ENCODE assay signal across 23 cellular contexts in the genomic region with DNA sequence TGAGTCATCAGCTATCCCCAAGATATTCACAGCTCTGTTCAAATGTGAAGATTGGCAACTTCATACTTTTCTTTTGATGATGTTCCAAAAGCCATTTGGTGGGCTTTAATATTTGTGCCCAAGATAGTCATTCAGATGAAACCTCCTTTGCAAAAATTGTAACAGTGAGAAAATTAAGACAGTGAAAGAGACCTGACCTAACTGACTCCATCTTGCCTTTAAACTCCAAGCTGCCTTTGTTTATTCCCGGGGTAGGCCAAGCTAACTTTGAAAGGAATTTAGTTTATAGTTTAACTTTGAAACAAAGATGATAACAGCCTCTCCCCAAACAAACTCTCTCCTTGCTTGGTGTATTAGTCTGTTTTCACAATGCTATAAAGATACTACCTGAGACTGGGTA.
DNase-seq lines count a peak whose midpoint lies in the region; ATAC-seq, FAIRE-seq and TF ChIP-seq lines count a peak whose summit lies in the region.
"Had no signal": no experiment of that assay in that cellular context is flagged by ENCODE, and none has a peak within 500 bp of the region (broad histone marks: within the 10 kb centered on the region; RNA-seq: fewer than 3 reads in every experiment).

No MANE protein-coding gene starts in this region.

- TF ChIP-seq CTCF in HCT116 (IDR thresholded peaks at IDR 0.05 in 2 of 3, conservative IDR thresholded peaks at IDR 0.05 in 1 of 3; ENCODE audit: borderline replicate concordance in 1 of 3, insufficient read depth in 1 of 3, low read depth in 2 of 3, low read length in 2 of 3), result no peak
- TF ChIP-seq CTCF in endodermal cell (conservative IDR thresholded peaks at IDR 0.05), result no peak

- TF ChIP-seq POLR2A in HCT116 (IDR thresholded peaks at IDR 0.05; ENCODE audit: borderline replicate concordance, extremely low read depth, insufficient read depth, insufficient read length), result no peak

- no peak for TF ChIP-seq RAD21 in HCT116 (IDR thresholded peaks at IDR 0.05; ENCODE audit: low read depth)

- H3K27me3 Mint-ChIP-seq in activated T-helper 17 cell treated with anti-CD3 and anti-CD28 coated beads, Interleukin-2, amount 50 U/mL, for 72 hours, result no peaks in the 10 kb centered on the region
- H3K27me3 Mint-ChIP-seq in endodermal cell (ENCODE audit: insufficient read depth), result peaks cover 13% of the 10 kb centered on the region
- peaks cover 6 to 12% of the 10 kb centered on the region in 2 donors for H3K27me3 Mint-ChIP-seq in stimulated activated naive B cell treated with anti-CD40 and anti-IgM and Interleukin-4, amounts not matched to agents 10 μg/mL and 1 μg/mL and 100 μg/mL, for 72 hours
- H3K27me3 Mint-ChIP-seq: CD4-positive, alpha-beta T cell; IgD-negative memory B cell had no signal

- no peaks in the 10 kb centered on the region for H3K79me2 ChIP-seq in HCT116 (ENCODE audit: insufficient read depth, low read length)

- H3K27ac ChIP-seq in HCT116 (ENCODE audit: low read depth, low read length) (no peak overlapping the region), endodermal cell (ENCODE audit: low read depth, low read length) (no peak overlapping the region)
- H3K27ac ChIP-seq: C4-2B, GM23248, HL-60 had no signal

- H3K4me3 ChIP-seq in HCT116 (replicated peaks in 1 of 2; ENCODE audit: low read depth in 1 of 2, low read length in 2 of 2) (no peak overlapping the region), endodermal cell (ENCODE audit: low read length) (peak overlapping the region; percentile 56)
- H3K4me3 ChIP-seq: GM23248 had no signal

- H2AFZ ChIP-seq in HCT116 (ENCODE audit: low read depth, low read length, poor library complexity, severe bottlenecking), result no peak overlapping the region
- H2AFZ ChIP-seq: GM23248 had no signal

- RAD21 ChIA-PET in HCT116 (lab: Charles Lee; ENCODE audit: low non-redundant PET in 1 of 2, low total read pairs in 2 of 2, uncharacterized antibody in 2 of 2, unreplicated experiment in 2 of 2), result no interaction called here

- H3K36me3 ChIP-seq in HCT116 (ENCODE audit: control insufficient read depth in 1 of 2, insufficient read depth in 2 of 2, low read length in 2 of 2), result no peaks in the 10 kb centered on the region
- H3K36me3 ChIP-seq in endodermal cell (ENCODE audit: control insufficient read depth, insufficient read depth, low read length), result no peaks in the 10 kb centered on the region

- no peaks in the 10 kb centered on the region for H3K27me3 ChIP-seq in HCT116 (ENCODE audit: insufficient read depth, low read length)
- H3K27me3 ChIP-seq in endodermal cell (ENCODE audit: control insufficient read depth, insufficient read depth, low read length, poor library complexity, severe bottlenecking), result no peaks in the 10 kb centered on the region

- H3K4me1 ChIP-seq in HCT116 (ENCODE audit: control insufficient read depth in 1 of 2, insufficient read depth in 2 of 2, low read length in 2 of 2), result peaks cover 40 to 61% of the 10 kb centered on the region in 2 experiments
- no peaks in the 10 kb centered on the region for H3K4me1 ChIP-seq in endodermal cell (ENCODE audit: control insufficient read depth, insufficient read depth, low read length)

- FAIRE-seq in RCC 7860 (lab: Jason Lieb, UNC), result no peak
- FAIRE-seq: A204.1, HepG2 had no signal

- peaks cover 3% of the 10 kb centered on the region for H3K9me3 Mint-ChIP-seq in activated T-helper 17 cell treated with anti-CD3 and anti-CD28 coated beads, Interleukin-2, amount 50 U/mL, for 72 hours
- peaks cover 30% of the 10 kb centered on the region for H3K9me3 Mint-ChIP-seq in endodermal cell
- peaks cover 0 to 2% of the 10 kb centered on the region in 2 donors for H3K9me3 Mint-ChIP-seq in stimulated activated naive B cell treated with anti-CD40 and anti-IgM and Interleukin-4, amounts not matched to agents 10 μg/mL and 1 μg/mL and 100 μg/mL, for 72 hours
- H3K9me3 Mint-ChIP-seq: CD4-positive, alpha-beta T cell had no signal

- H4K20me1 ChIP-seq in HCT116 (ENCODE audit: insufficient read depth), result no peaks in the 10 kb centered on the region

- no peaks in the 10 kb centered on the region for H3K36me3 Mint-ChIP-seq in activated T-helper 17 cell treated with anti-CD3 and anti-CD28 coated beads, Interleukin-2, amount 50 U/mL, for 72 hours (ENCODE audit: low read depth)
- H3K36me3 Mint-ChIP-seq in endodermal cell (ENCODE audit: low read depth), result peaks cover 8% of the 10 kb centered on the region
- no peaks in the 10 kb centered on the region for H3K36me3 Mint-ChIP-seq in stimulated activated naive B cell treated with anti-CD40 and anti-IgM and Interleukin-4, amounts not matched to agents 10 μg/mL and 1 μg/mL and 100 μg/mL, for 72 hours

- ATAC-seq in HCT116, result no peak
- ATAC-seq in activated T-helper 17 cell treated with anti-CD3 and anti-CD28 coated beads, Interleukin-2, amount 50 U/mL, for 72 hours (replicated peaks), result no peak
- ATAC-seq in stimulated activated naive B cell treated with anti-CD40 and anti-IgM and Interleukin-4, amounts not matched to agents 10 μg/mL and 1 μg/mL and 100 μg/mL, for 72 hours (replicated peaks), result no peak
- ATAC-seq: HepG2 had no signal

- CTCF ChIA-PET in HCT116 (lab: Charles Lee), result no interaction called here

- no peaks in the 10 kb centered on the region for H3K9me2 ChIP-seq in HCT116 (ENCODE audit: insufficient read depth)

- no peak overlapping the region for H3K4me3 Mint-ChIP-seq in activated T-helper 17 cell treated with anti-CD3 and anti-CD28 coated beads, Interleukin-2, amount 50 U/mL, for 72 hours
- no peak overlapping the region for H3K4me3 Mint-ChIP-seq in endodermal cell
- no peak overlapping the region for H3K4me3 Mint-ChIP-seq in stimulated activated naive B cell treated with anti-CD40 and anti-IgM and Interleukin-4, amounts not matched to agents 10 μg/mL and 1 μg/mL and 100 μg/mL, for 72 hours
- H3K4me3 Mint-ChIP-seq: CD4-positive, alpha-beta T cell; IgD-negative memory B cell had no signal

- no TSS peak for BruUV-seq in HCT116 (replicated peaks; lab: Mats Ljungman, UMichigan)

- no peak overlapping the region for H3K9ac ChIP-seq in HCT116 (ENCODE audit: low read length)
- no peak overlapping the region for H3K9ac ChIP-seq in endodermal cell (ENCODE audit: extremely low read depth, low read length, poor library complexity, severe bottlenecking)
- H3K9ac ChIP-seq: GM23248 had no signal

- DNase-seq in HCT116 (ENCODE audit: low read depth, low spot score) (no peak), endodermal cell (no peak), RCC 7860 (ENCODE audit: low spot score) (no peak), islet precursor cell (no peak)
- no peak for DNase-seq in stimulated activated naive B cell treated with anti-CD40 and anti-IgM and Interleukin-4, amounts not matched to agents 10 μg/mL and 1 μg/mL and 100 μg/mL, for 72 hours
- no peak for DNase-seq in activated CD4-positive, alpha-beta T cell treated with anti-CD3 and anti-CD28 coated beads for 48 hours
- no peak for DNase-seq in stimulated activated CD4-positive, alpha-beta T cell treated with anti-CD3 and anti-CD28 coated beads, Interleukin-4, amount 100 ng/mL, for 24 hours
- DNase-seq: AML-193; Caco-2; CD4-positive, alpha-beta T cell; DMS153; DMS79; GDM1; GM23248; H7; Kasumi-1; KG1 had no signal

- peaks cover 33% of the 10 kb centered on the region for H3K4me1 Mint-ChIP-seq in activated T-helper 17 cell treated with anti-CD3 and anti-CD28 coated beads, Interleukin-2, amount 50 U/mL, for 72 hours
- peaks cover 9% of the 10 kb centered on the region for H3K4me1 Mint-ChIP-seq in endodermal cell
- peaks cover 0 to 4% of the 10 kb centered on the region in 2 donors for H3K4me1 Mint-ChIP-seq in stimulated activated naive B cell treated with anti-CD40 and anti-IgM and Interleukin-4, amounts not matched to agents 10 μg/mL and 1 μg/mL and 100 μg/mL, for 72 hours
- H3K4me1 Mint-ChIP-seq: IgD-negative memory B cell had no signal

- intact Hi-C loops in HCT116 (cut with micrococcal nuclease), result loop anchor here (5.0 kb wide), 1 partner anchor 219 kb away; a partner anchor contains a TSS

- 0% methylated on average over 1 of the region's 1 CpG; no CpG with 5 or more reads in 1 of the 2 experiments for WGBS in endodermal cell (ENCODE audit: insufficient coverage in 1 of 2, insufficient read length in 1 of 2), 2 experiments

- no peaks in the 10 kb centered on the region for H3K9me3 ChIP-seq in HCT116 (ENCODE audit: control insufficient read depth in 1 of 2, insufficient read depth in 1 of 2, low read depth in 1 of 2, low read length in 2 of 2)
- peaks cover 42% of the 10 kb centered on the region for H3K9me3 ChIP-seq in endodermal cell (ENCODE audit: control insufficient read depth, low read length)
- H3K9me3 ChIP-seq: Caco-2 had no signal

- POLR2A ChIA-PET in HCT116 (lab: Charles Lee), result no interaction called here

- peak overlapping the region; percentile 26 for H3K27ac Mint-ChIP-seq in activated T-helper 17 cell treated with anti-CD3 and anti-CD28 coated beads, Interleukin-2, amount 50 U/mL, for 72 hours
- H3K27ac Mint-ChIP-seq in endodermal cell, result no peak overlapping the region
- peak overlapping the region; percentile 37 for H3K27ac Mint-ChIP-seq in stimulated activated naive B cell treated with anti-CD40 and anti-IgM and Interleukin-4, amounts not matched to agents 10 μg/mL and 1 μg/mL and 100 μg/mL, for 72 hours
- H3K27ac Mint-ChIP-seq: CD4-positive, alpha-beta T cell; IgD-negative memory B cell had no signal

- H3K4me2 ChIP-seq in HCT116 (ENCODE audit: low read length), result 0 out of 2 replicates have a peak overlapping the region, but pooled peaks have one; percentile 17

TF ChIP-seq in HCT116, 20 proteins besides CTCF, POLR2A, EP300 and RAD21:
- 0 out of 2 replicates have a peak, but pooled peaks have one; percentile 22 for TF ChIP-seq CBX3 (IDR thresholded peaks at IDR 0.05; ENCODE audit: low read depth)
- 0 out of 2 replicates have a peak, but pooled peaks have one; percentile 11 for TF ChIP-seq FOSL1 (IDR thresholded peaks at IDR 0.05; ENCODE audit: low read depth)
- TF ChIP-seq, protein P1, sequence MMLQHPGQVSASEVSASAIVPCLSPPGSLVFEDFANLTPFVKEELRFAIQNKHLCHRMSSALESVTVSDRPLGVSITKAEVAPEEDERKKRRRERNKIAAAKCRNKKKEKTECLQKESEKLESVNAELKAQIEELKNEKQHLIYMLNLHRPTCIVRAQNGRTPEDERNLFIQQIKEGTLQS (IDR thresholded peaks at IDR 0.05), result no peak
